31 cellular contexts compared by ENCODE assay signal in the genomic region with DNA sequence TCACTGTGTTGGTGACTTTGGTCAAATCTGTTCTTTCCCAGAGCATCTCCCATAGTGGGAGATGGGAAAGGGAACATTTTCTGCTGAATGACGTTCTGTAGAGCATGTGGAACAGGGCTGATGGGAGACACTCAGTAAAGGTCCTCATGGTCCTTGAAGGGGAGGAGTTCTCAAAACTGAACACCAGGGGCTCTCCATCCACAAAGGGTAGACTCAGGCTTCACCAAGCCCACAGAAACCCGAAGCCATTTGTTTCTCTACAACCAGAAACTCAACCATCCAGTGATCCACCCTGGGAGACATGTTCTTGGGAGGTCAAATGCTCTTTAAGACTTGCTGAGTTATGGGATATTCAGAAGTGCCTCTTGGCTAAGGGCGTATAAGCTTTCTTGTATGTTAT.
"Had no signal": no experiment of that assay in that cellular context is flagged by ENCODE, and none has a peak within 500 bp of the region (broad histone marks: within the 10 kb centered on the region; RNA-seq: fewer than 3 reads in every experiment).

No MANE protein-coding gene starts in this region.

- FAIRE-seq: keratinocyte had no signal

- DNase-seq: activated CD4-positive, alpha-beta memory T cell treated with anti-CD3 and anti-CD28 coated beads, Interleukin-2, amount 10 ng/mL, durations not matched to agents 7 days and 5 days; activated CD4-positive, alpha-beta T cell treated with anti-CD3 and anti-CD28 coated beads for 48 hours; activated effector memory CD4-positive, alpha-beta T cell treated with anti-CD3 and anti-CD28 coated beads, Interleukin-2, amount 50 U/mL, for 16 hours; activated naive CD4-positive, alpha-beta T cell treated with anti-CD3 and anti-CD28 coated beads for 36 hours; activated naive CD8-positive, alpha-beta T cell treated with anti-CD3 and anti-CD28 coated beads for 36 hours; activated T-cell treated with anti-CD3 and anti-CD28 coated beads, Interleukin-2, amount 50 U/mL, for 1 hour; adrenal gland; cerebellar nuclear complex; colonic mucosa; effector CD8-positive, alpha-beta T cell; gastrocnemius medialis; glutamatergic neuron; left cardiac atrium; mammary epithelial cell; naive thymus-derived CD4-positive, alpha-beta T cell; posterior cingulate gyrus; right cardiac atrium; spleen; stimulated activated naive CD4-positive, alpha-beta T cell; T-helper 17 cell; T1000; tibial artery; upper lobe of right lung; WERI-Rb-1 had no signal

- H3K36me3 ChIP-seq: adrenal gland, ascending aorta, cardiac muscle cell, colonic mucosa, gastrocnemius medialis, neural progenitor cell, spleen, suprapubic skin, tibial artery, upper lobe of right lung, WERI-Rb-1 had no signal

- H3K4me2 ChIP-seq: hepatocyte, neural progenitor cell had no signal

- H3K79me2 ChIP-seq: hepatocyte had no signal

- H3K4me3 ChIP-seq: adrenal gland, ascending aorta, cardiac muscle cell, colonic mucosa, gastrocnemius medialis, hepatocyte, neural progenitor cell, spleen, suprapubic skin, tibial artery, upper lobe of right lung had no signal

- H3K27ac ChIP-seq: adrenal gland, ascending aorta, cardiac muscle cell, colonic mucosa, gastrocnemius medialis, hepatocyte, neural progenitor cell, suprapubic skin, tibial artery, upper lobe of right lung, WERI-Rb-1 had no signal

- H3K9me3 ChIP-seq: adrenal gland, ascending aorta, colonic mucosa, gastrocnemius medialis, spleen, suprapubic skin, tibial artery, upper lobe of right lung had no signal

- H2AFZ ChIP-seq: hepatocyte, neural progenitor cell had no signal

- H3K9ac ChIP-seq: neural progenitor cell had no signal

- H3K4me1 ChIP-seq: adrenal gland, ascending aorta, colonic mucosa, gastrocnemius medialis, suprapubic skin, tibial artery, upper lobe of right lung had no signal

- ATAC-seq: activated CD4-positive, CD25-positive, alpha-beta regulatory T cell treated with anti-CD3 and anti-CD28 coated beads, Interleukin-2, amount 50 U/mL, for 24 hours; gastrocnemius medialis; left cardiac atrium; naive thymus-derived CD4-positive, alpha-beta T cell; right cardiac atrium; T-helper 17 cell; upper lobe of right lung had no signal

- H3K27me3 ChIP-seq: ascending aorta, colonic mucosa, hepatocyte, neural progenitor cell, upper lobe of right lung had no signal
